2 cellular contexts compared by ENCODE assay signal in genomic region chr10:104304927-104305326, GRCh38.
TF ChIP-seq lines count a peak whose summit lies in the region.

No MANE protein-coding gene starts in this region.

TF ChIP-seq in liver, 16 proteins besides CTCF, POLR2A, EP300 and RAD21:
- peak in 1 of 2 donors; percentile 7 for TF ChIP-seq RXRA (IDR thresholded peaks at IDR 0.05)
- peak; percentile 14 for TF ChIP-seq NR2F2 (IDR thresholded peaks at IDR 0.05)
- no peak for TF ChIP-seq FOXA2 (IDR thresholded peaks at IDR 0.05)
- no peak for TF ChIP-seq YY1 (IDR thresholded peaks at IDR 0.05)
- TF ChIP-seq, protein P1, sequence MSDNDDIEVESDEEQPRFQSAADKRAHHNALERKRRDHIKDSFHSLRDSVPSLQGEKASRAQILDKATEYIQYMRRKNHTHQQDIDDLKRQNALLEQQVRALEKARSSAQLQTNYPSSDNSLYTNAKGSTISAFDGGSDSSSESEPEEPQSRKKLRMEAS (IDR thresholded peaks at IDR 0.05) = no peak
- peak; percentile 35 for TF ChIP-seq SP1 (IDR thresholded peaks at IDR 0.05)
TF ChIP-seq in liver: peak in this region for 3.

TF ChIP-seq in HepG2, 621 proteins besides CTCF, POLR2A, EP300 and RAD21:
- TF ChIP-seq SIN3B (IDR thresholded peaks at IDR 0.05; ENCODE audit: low read length) = no peak
- TF ChIP-seq FOXO4 (CRISPR knock-in tag; conservative IDR thresholded peaks at IDR 0.05) = no peak
- TF ChIP-seq NPAS2 (CRISPR knock-in tag; IDR thresholded peaks at IDR 0.05; ENCODE audit: borderline replicate concordance) = no peak
- TF ChIP-seq SP5 (CRISPR knock-in tag; IDR thresholded peaks at IDR 0.05; ENCODE audit: borderline replicate concordance, low read depth) = no peak
- no peak for TF ChIP-seq GMEB1 (CRISPR knock-in tag; IDR thresholded peaks at IDR 0.05; ENCODE audit: borderline replicate concordance)
- no peak for TF ChIP-seq NFRKB (IDR thresholded peaks at IDR 0.05)
- no peak for TF ChIP-seq IRF2 (CRISPR knock-in tag; IDR thresholded peaks at IDR 0.05)
- no peak for TF ChIP-seq GPN1 (CRISPR knock-in tag; IDR thresholded peaks at IDR 0.05; ENCODE audit: borderline replicate concordance)
- TF ChIP-seq, protein P2, sequence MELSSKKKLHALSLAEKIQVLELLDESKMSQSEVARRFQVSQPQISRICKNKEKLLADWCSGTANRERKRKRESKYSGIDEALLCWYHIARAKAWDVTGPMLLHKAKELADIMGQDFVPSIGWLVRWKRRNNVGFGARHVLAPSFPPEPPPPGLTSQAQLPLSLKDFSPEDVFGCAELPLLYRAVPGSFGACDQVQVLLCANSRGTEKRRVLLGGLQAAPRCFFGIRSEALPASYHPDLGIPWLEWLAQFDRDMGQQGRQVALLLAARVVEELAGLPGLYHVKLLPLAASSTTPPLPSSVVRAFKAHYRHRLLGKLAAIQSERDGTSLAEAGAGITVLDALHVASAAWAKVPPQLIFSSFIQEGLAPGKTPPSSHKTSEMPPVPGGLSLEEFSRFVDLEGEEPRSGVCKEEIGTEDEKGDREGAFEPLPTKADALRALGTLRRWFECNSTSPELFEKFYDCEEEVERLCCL (CRISPR knock-in tag; IDR thresholded peaks at IDR 0.05; ENCODE audit: borderline replicate concordance) = no peak
- no peak for TF ChIP-seq HOXA3 (CRISPR knock-in tag; IDR thresholded peaks at IDR 0.05)
- TF ChIP-seq, protein P3, sequence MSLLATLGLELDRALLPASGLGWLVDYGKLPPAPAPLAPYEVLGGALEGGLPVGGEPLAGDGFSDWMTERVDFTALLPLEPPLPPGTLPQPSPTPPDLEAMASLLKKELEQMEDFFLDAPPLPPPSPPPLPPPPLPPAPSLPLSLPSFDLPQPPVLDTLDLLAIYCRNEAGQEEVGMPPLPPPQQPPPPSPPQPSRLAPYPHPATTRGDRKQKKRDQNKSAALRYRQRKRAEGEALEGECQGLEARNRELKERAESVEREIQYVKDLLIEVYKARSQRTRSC (CRISPR knock-in tag; IDR thresholded peaks at IDR 0.05; ENCODE audit: low read depth) = no peak
- TF ChIP-seq KDM1A (CRISPR knock-in tag; IDR thresholded peaks at IDR 0.05) = no peak
- no peak for TF ChIP-seq NR0B2 (CRISPR knock-in tag; IDR thresholded peaks at IDR 0.05)
- TF ChIP-seq ZFP37 (CRISPR knock-in tag; IDR thresholded peaks at IDR 0.05; ENCODE audit: borderline replicate concordance) = no peak
- no peak for TF ChIP-seq NBN (conservative IDR thresholded peaks at IDR 0.05)
- no peak for TF ChIP-seq ZNF354B (CRISPR knock-in tag; IDR thresholded peaks at IDR 0.05)
- TF ChIP-seq RARG (CRISPR knock-in tag; IDR thresholded peaks at IDR 0.05; ENCODE audit: low read depth) = no peak
TF ChIP-seq in HepG2: peak in this region for 0.
